ENCODE assay signal across 29 cellular contexts in the genomic region with DNA sequence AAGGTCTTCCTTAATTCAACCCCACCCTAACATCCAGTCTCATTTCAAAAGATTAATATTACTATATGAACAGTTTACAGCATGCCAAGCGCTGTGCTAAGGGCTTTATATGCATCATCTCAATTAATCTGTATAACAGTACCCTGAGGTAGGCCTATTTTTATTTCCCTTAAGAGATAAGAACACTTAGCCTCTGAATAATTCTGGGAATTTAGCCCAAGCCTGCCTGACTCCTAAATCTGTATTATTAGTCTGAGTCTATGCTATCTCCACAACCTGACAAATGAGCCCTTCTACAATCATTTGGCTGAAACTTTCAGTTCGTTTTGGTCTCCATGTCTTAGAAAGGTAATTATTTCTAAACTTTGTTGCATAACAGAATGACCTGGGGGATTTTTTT.
"Had no signal": no experiment of that assay in that cellular context is flagged by ENCODE, and none has a peak within 500 bp of the region (broad histone marks: within the 10 kb centered on the region; RNA-seq: fewer than 3 reads in every experiment).

No MANE protein-coding gene starts in this region.

- ATAC-seq: activated naive CD4-positive, alpha-beta T cell treated with anti-CD3 and anti-CD28 coated beads, Interleukin-2, amount 50 U/mL, for 72 hours; activated naive CD8-positive, alpha-beta T cell treated with anti-CD3 and anti-CD28 coated beads, Interleukin-2, amount 50 U/mL, for 24 hours; activated T-cell treated with anti-CD3 and anti-CD28 coated beads, Interleukin-2, amount 50 U/mL, for 4 hours; activated T-cell treated with anti-CD3 and anti-CD28 coated beads, Interleukin-2, amount 50 U/mL, for 72 hours; activated T-helper 17 cell treated with anti-CD3 and anti-CD28 coated beads, Interleukin-2, amount 50 U/mL, for 72 hours; body of pancreas had no signal

- DNase-seq: activated effector memory CD4-positive, alpha-beta T cell treated with anti-CD3 and anti-CD28 coated beads, Interleukin-2, amount 50 U/mL, for 16 hours; activated effector memory CD4-positive, alpha-beta T cell treated with Interleukin-2 at 50 U/mL for 16 hours; activated gamma-delta T cell; activated gamma-delta T cell treated with Interleukin-2 at 50 U/mL for 16 hours; activated naive CD4-positive, alpha-beta T cell; activated naive CD4-positive, alpha-beta T cell treated with anti-CD3 and anti-CD28 coated beads for 36 hours; activated naive CD4-positive, alpha-beta T cell treated with anti-CD3 and anti-CD28 coated beads, Interleukin-2, amount 10 ng/mL, durations not matched to agents 7 days and 5 days; activated naive CD4-positive, alpha-beta T cell treated with anti-CD3 and anti-CD28 coated beads, Interleukin-2, amount 50 U/mL, for 16 hours; activated naive CD4-positive, alpha-beta T cell treated with Interleukin-2 at 50 U/mL for 16 hours; activated naive CD8-positive, alpha-beta T cell treated with anti-CD3 and anti-CD28 coated beads for 36 hours; activated naive CD8-positive, alpha-beta T cell treated with anti-CD3 and anti-CD28 coated beads, Interleukin-2, amount 10 ng/mL, durations not matched to agents 7 days and 5 days; activated naive CD8-positive, alpha-beta T cell treated with anti-CD3 and anti-CD28 coated beads, Interleukin-2, amount 50 U/mL, for 24 hours; activated T-cell treated with anti-CD3 and anti-CD28 coated beads, Interleukin-2, amount 50 U/mL, for 1 hour; activated T-cell treated with anti-CD3 and anti-CD28 coated beads, Interleukin-2, amount 50 U/mL, for 24 hours; activated T-cell treated with anti-CD3 and anti-CD28 coated beads, Interleukin-2, amount 50 U/mL, for 4 hours; activated T-cell treated with anti-CD3 and anti-CD28 coated beads, Interleukin-2, amount 50 U/mL, for 48 hours; activated T-cell treated with anti-CD3 and anti-CD28 coated beads, Interleukin-2, amount 50 U/mL, for 72 hours; adrenal gland; amniotic stem cell; amygdala; anterior cingulate cortex; aorta; body of pancreas; brain microvascular endothelial cell; caudate nucleus; central memory CD4-positive, alpha-beta T cell; cerebellar nuclear complex had no signal
